Comparison of ENCODE assay signal across 18 cellular contexts in genomic region chr6:106170030-106170791, GRCh38.
DNase-seq lines count a peak whose midpoint lies in the region; ATAC-seq and TF ChIP-seq lines count a peak whose summit lies in the region.
"Had no signal": no experiment of that assay in that cellular context is flagged by ENCODE, and none has a peak within 500 bp of the region (broad histone marks: within the 10 kb centered on the region; RNA-seq: fewer than 3 reads in every experiment).

No MANE protein-coding gene starts in this region.

- no peak overlapping the region for H3K4me2 ChIP-seq in GM23338
- H3K4me2 ChIP-seq in KMS-11, result peak overlapping the region; percentile 99

- H3K27ac Mint-ChIP-seq in GM23338, result no peak overlapping the region
- peak overlapping the region; percentile 37 for H3K27ac Mint-ChIP-seq in activated T-helper 1 cell treated with anti-CD3 and anti-CD28 coated beads, Interleukin-12 subunit alpha, Interleukin-12 subunit beta, Interleukin-2, Interleukin-4 antibody, amounts not matched to agents 30 ng/mL and 10 ng/mL and 1 ng/mL, durations not matched to agents 14 hours and 24 hours and 36 hours
- H3K27ac Mint-ChIP-seq in stimulated activated memory B cell treated with anti-CD40 and anti-IgM and Interleukin-4, amounts not matched to agents 10 μg/mL and 1 μg/mL and 100 μg/mL, for 72 hours, result peak overlapping the region; percentile 9
- H3K27ac Mint-ChIP-seq: B cell; CD4-positive, alpha-beta T cell had no signal

- H3K9ac ChIP-seq in KMS-11, result no peak overlapping the region

- H3K4me1 Mint-ChIP-seq in GM23338, result peaks cover 20% of the 10 kb centered on the region
- H3K4me1 Mint-ChIP-seq in activated T-helper 1 cell treated with anti-CD3 and anti-CD28 coated beads, Interleukin-12 subunit alpha, Interleukin-12 subunit beta, Interleukin-2, Interleukin-4 antibody, amounts not matched to agents 30 ng/mL and 10 ng/mL and 1 ng/mL, durations not matched to agents 14 hours and 24 hours and 36 hours (ENCODE audit: low read depth), result peaks cover 62% of the 10 kb centered on the region
- H3K4me1 Mint-ChIP-seq in stimulated activated memory B cell treated with anti-CD40 and anti-IgM and Interleukin-4, amounts not matched to agents 10 μg/mL and 1 μg/mL and 100 μg/mL, for 72 hours, result peaks cover 34% of the 10 kb centered on the region

- DNase-seq in GM23338 (ENCODE audit: low spot score) (no peak), COLO829 (ENCODE audit: low spot score) (no peak), HK-2 (ENCODE audit: unreplicated experiment) (no peak), NCI-H1417 (lab: John Stamatoyannopoulos, UW) (no peak)
- DNase-seq in activated T-helper 1 cell treated with anti-CD3 and anti-CD28 coated beads, Interleukin-12 subunit alpha, Interleukin-12 subunit beta, Interleukin-2, Interleukin-4 antibody, amounts not matched to agents 30 ng/mL and 10 ng/mL and 1 ng/mL, durations not matched to agents 14 hours and 24 hours and 36 hours (ENCODE audit: low spot score), result no peak
- DNase-seq: Calu3; CD4-positive, alpha-beta T cell; DMS53; MV-4-11; NCI-H1417 treated with DMSO at 0.1 percent for 48 hours; NCI-H1930; NCI-H2171; NCI-H774 had no signal

- H4K20me1 ChIP-seq in GM23338 (replicated peaks; ENCODE audit: insufficient read depth), result no peaks in the 10 kb centered on the region
- H4K20me1 ChIP-seq in KMS-11 (ENCODE audit: insufficient read depth), result no peaks in the 10 kb centered on the region

- H3K4me1 ChIP-seq in GM23338 (ENCODE audit: insufficient read depth) (peaks cover 12% of the 10 kb centered on the region), KMS-11 (ENCODE audit: low read depth, poor library complexity, severe bottlenecking) (peaks cover 58% of the 10 kb centered on the region)

- H3K27me3 ChIP-seq in GM23338 (ENCODE audit: insufficient read depth) (no peaks in the 10 kb centered on the region), KMS-11 (ENCODE audit: insufficient read depth, low read depth) (no peaks in the 10 kb centered on the region)

- intact Hi-C loops in activated T-helper 1 cell treated with anti-CD3 and anti-CD28 coated beads, Interleukin-12 subunit alpha, Interleukin-12 subunit beta, Interleukin-2, Interleukin-4 antibody, amounts not matched to agents 30 ng/mL and 10 ng/mL and 1 ng/mL, durations not matched to agents 14 hours and 24 hours and 36 hours (cut with micrococcal nuclease), result no loop called here

- H3K9me3 Mint-ChIP-seq in GM23338, result no peaks in the 10 kb centered on the region
- peaks cover 4% of the 10 kb centered on the region for H3K9me3 Mint-ChIP-seq in activated T-helper 1 cell treated with anti-CD3 and anti-CD28 coated beads, Interleukin-12 subunit alpha, Interleukin-12 subunit beta, Interleukin-2, Interleukin-4 antibody, amounts not matched to agents 30 ng/mL and 10 ng/mL and 1 ng/mL, durations not matched to agents 14 hours and 24 hours and 36 hours
- no peaks in the 10 kb centered on the region for H3K9me3 Mint-ChIP-seq in stimulated activated memory B cell treated with anti-CD40 and anti-IgM and Interleukin-4, amounts not matched to agents 10 μg/mL and 1 μg/mL and 100 μg/mL, for 72 hours
- H3K9me3 Mint-ChIP-seq: CD4-positive, alpha-beta T cell had no signal

- no peaks in the 10 kb centered on the region for H3K36me3 ChIP-seq in GM23338 (ENCODE audit: insufficient read depth)
- H3K36me3 ChIP-seq in KMS-11 (ENCODE audit: insufficient read depth), result no peaks in the 10 kb centered on the region
- H3K36me3 ChIP-seq: HAP-1 had no signal

- H3K27ac ChIP-seq in GM23338 (ENCODE audit: low read depth), result no peak overlapping the region
- H3K27ac ChIP-seq in KMS-11, result peak overlapping the region; percentile 99; the same call in 1 of the 2 replicates
- H3K27ac ChIP-seq: SK-N-MC had no signal

- no peaks in the 10 kb centered on the region for H3K36me3 Mint-ChIP-seq in GM23338 (ENCODE audit: low read depth)
- peaks cover 7% of the 10 kb centered on the region for H3K36me3 Mint-ChIP-seq in activated T-helper 1 cell treated with anti-CD3 and anti-CD28 coated beads, Interleukin-12 subunit alpha, Interleukin-12 subunit beta, Interleukin-2, Interleukin-4 antibody, amounts not matched to agents 30 ng/mL and 10 ng/mL and 1 ng/mL, durations not matched to agents 14 hours and 24 hours and 36 hours (ENCODE audit: low read depth)
- H3K36me3 Mint-ChIP-seq in stimulated activated memory B cell treated with anti-CD40 and anti-IgM and Interleukin-4, amounts not matched to agents 10 μg/mL and 1 μg/mL and 100 μg/mL, for 72 hours, result peaks cover 6% of the 10 kb centered on the region

- H3K4me3 ChIP-seq in GM23338, result no peak overlapping the region
- H3K4me3 ChIP-seq in KMS-11 (IDR thresholded peaks at IDR 0.05; ENCODE audit: insufficient read depth, low read depth, low read length), result no peak overlapping the region
- H3K4me3 ChIP-seq: HAP-1, SK-N-MC had no signal

- peaks cover 2% of the 10 kb centered on the region for H3K27me3 Mint-ChIP-seq in GM23338 (ENCODE audit: insufficient read depth, low read depth, poor library complexity)
- H3K27me3 Mint-ChIP-seq in activated T-helper 1 cell treated with anti-CD3 and anti-CD28 coated beads, Interleukin-12 subunit alpha, Interleukin-12 subunit beta, Interleukin-2, Interleukin-4 antibody, amounts not matched to agents 30 ng/mL and 10 ng/mL and 1 ng/mL, durations not matched to agents 14 hours and 24 hours and 36 hours (ENCODE audit: insufficient read depth), result peaks cover 3% of the 10 kb centered on the region
- H3K27me3 Mint-ChIP-seq in stimulated activated memory B cell treated with anti-CD40 and anti-IgM and Interleukin-4, amounts not matched to agents 10 μg/mL and 1 μg/mL and 100 μg/mL, for 72 hours, result no peaks in the 10 kb centered on the region
- H3K27me3 Mint-ChIP-seq: B cell; CD4-positive, alpha-beta T cell had no signal

- H3F3A ChIP-seq in GM23338 (replicated peaks; ENCODE audit: low read depth), result no peaks in the 10 kb centered on the region

- TF ChIP-seq CTCF in GM23338 (conservative IDR thresholded peaks at IDR 0.05; ENCODE audit: low read depth in 2 of 2) (peak; percentile 30 to 36), KMS-11 (conservative IDR thresholded peaks at IDR 0.05; ENCODE audit: low read depth, low read length) (peak; percentile 37)

- ATAC-seq in GM23338, result no peak
- peak; percentile 61 for ATAC-seq in stimulated activated memory B cell treated with anti-CD40 and anti-IgM and Interleukin-4, amounts not matched to agents 10 μg/mL and 1 μg/mL and 100 μg/mL, for 72 hours

- H2AFZ ChIP-seq in GM23338 (no peak overlapping the region), KMS-11 (ENCODE audit: low read depth) (no peak overlapping the region)

- no peak overlapping the region; the same call in 2 of the 3 replicates for H3K4me3 Mint-ChIP-seq in GM23338
- H3K4me3 Mint-ChIP-seq in activated T-helper 1 cell treated with anti-CD3 and anti-CD28 coated beads, Interleukin-12 subunit alpha, Interleukin-12 subunit beta, Interleukin-2, Interleukin-4 antibody, amounts not matched to agents 30 ng/mL and 10 ng/mL and 1 ng/mL, durations not matched to agents 14 hours and 24 hours and 36 hours, result no peak overlapping the region
- H3K4me3 Mint-ChIP-seq in stimulated activated memory B cell treated with anti-CD40 and anti-IgM and Interleukin-4, amounts not matched to agents 10 μg/mL and 1 μg/mL and 100 μg/mL, for 72 hours, result no peak overlapping the region
- H3K4me3 Mint-ChIP-seq: B cell; CD4-positive, alpha-beta T cell had no signal

- H3K9me2 ChIP-seq in GM23338 (ENCODE audit: insufficient read depth), result no peaks in the 10 kb centered on the region; the same call in 1 of the 2 replicates

- H3K79me2 ChIP-seq in GM23338 (replicated peaks; ENCODE audit: insufficient read depth) (no peaks in the 10 kb centered on the region), KMS-11 (ENCODE audit: insufficient read depth, low read depth) (peaks cover 32% of the 10 kb centered on the region)

TF ChIP-seq in GM23338, 12 proteins besides CTCF, POLR2A, EP300 and RAD21 (continues in another document):
- TF ChIP-seq ZNF114 (CRISPR knock-in tag; IDR thresholded peaks at IDR 0.05) (no peak), ETS1 (IDR thresholded peaks at IDR 0.05) (no peak), ZNF331 (CRISPR knock-in tag; IDR thresholded peaks at IDR 0.05; ENCODE audit: low read depth) (no peak), REST (IDR thresholded peaks at IDR 0.05; ENCODE audit: unreplicated experiment) (no peak), CREB1 (CRISPR knock-in tag; IDR thresholded peaks at IDR 0.05; ENCODE audit: low read depth) (no peak), STAT1 (IDR thresholded peaks at IDR 0.05; ENCODE audit: unreplicated experiment) (no peak), EZH2phosphoT487 (IDR thresholded peaks at IDR 0.05; ENCODE audit: unreplicated experiment) (no peak)
